3 cellular contexts compared by ENCODE assay signal in the genomic region with DNA sequence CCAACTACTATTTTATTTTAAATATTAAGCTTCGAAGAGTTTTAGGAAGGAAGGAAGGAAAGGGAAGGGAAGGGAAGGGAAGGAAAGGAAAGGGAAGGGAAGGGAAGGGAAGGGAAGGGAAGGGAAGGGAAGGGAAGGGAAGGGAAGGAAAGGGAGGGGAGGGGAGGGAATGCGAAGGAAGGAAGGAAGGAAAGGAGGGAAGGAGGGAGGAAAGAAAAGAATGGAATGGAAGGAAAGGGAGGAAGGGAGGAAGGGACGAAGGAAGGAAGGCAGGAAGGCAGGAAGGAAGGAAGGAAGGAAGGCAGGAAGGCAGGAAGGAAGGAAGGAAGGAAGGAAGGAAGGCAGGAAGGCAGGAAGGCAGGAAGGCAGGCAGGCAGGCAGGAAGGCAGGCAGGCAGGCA.
TF ChIP-seq lines count a peak whose summit lies in the region.

No MANE protein-coding gene starts in this region.

TF ChIP-seq in HEK293, 187 proteins besides CTCF, POLR2A, EP300 and RAD21:
- TF ChIP-seq ZNF366 (tag by site-specific recombination; conservative IDR thresholded peaks at IDR 0.05): peak; percentile 74

TF ChIP-seq in K562, 482 proteins besides CTCF, POLR2A, EP300 and RAD21:
- peak; percentile 66 for TF ChIP-seq PCBP2 (IDR thresholded peaks at IDR 0.05; ENCODE audit: low read depth, low read length, poor library complexity, severe bottlenecking)

TF ChIP-seq in HepG2, 621 proteins besides CTCF, POLR2A, EP300 and RAD21:
- TF ChIP-seq PCBP2 (optimal IDR thresholded peaks at IDR 0.05; ENCODE audit: low read depth, low read length, poor library complexity, severe bottlenecking) (peak; percentile 27), PCBP1 (IDR thresholded peaks at IDR 0.05; ENCODE audit: borderline replicate concordance, low read depth, low read length) (peak; percentile 70; the same call in 1 of the 2 replicates), HNRNPK (IDR thresholded peaks at IDR 0.05; ENCODE audit: low read depth, low read length, poor library complexity, severe bottlenecking) (peak; percentile 72)
